In the genomic region with DNA sequence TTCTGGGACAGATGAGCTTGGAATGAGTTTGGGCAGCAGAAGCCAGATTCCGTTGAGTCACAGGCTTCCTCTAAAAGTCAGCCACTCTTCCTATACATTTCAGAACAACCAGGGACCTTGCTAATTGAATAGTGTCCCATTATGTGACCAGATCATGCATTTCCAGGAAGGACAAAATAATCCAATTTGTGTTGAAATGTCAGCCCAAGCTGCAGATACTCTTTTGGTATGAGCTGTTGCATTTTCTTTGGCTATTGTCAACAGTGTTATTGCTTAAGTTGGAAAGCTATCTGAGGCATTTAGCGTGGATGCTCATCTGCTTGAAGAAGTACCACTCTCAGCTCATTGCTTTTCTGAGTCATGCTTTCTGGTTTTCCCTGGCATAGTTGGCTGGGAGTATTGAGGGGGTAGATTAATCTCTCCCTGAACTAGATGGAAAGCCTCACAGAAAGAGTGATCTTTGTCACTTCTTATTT, we compare ENCODE assay signal across 18 cellular contexts.
DNase-seq lines count a peak whose midpoint lies in the region; ATAC-seq, FAIRE-seq and TF ChIP-seq lines count a peak whose summit lies in the region.
"Had no signal": no experiment of that assay in that cellular context is flagged by ENCODE, and none has a peak within 500 bp of the region (broad histone marks: within the 10 kb centered on the region; RNA-seq: fewer than 3 reads in every experiment).

No MANE protein-coding gene starts in this region.

- H3K27me3 ChIP-seq in AG04450 (ENCODE audit: control insufficient read depth, insufficient read depth, low read length), result peaks cover 13% of the 10 kb centered on the region
- H3K27me3 ChIP-seq in bronchial epithelial cell (ENCODE audit: control insufficient read depth, insufficient read depth, low read length), result no peaks in the 10 kb centered on the region
- H3K27me3 ChIP-seq in lung (ENCODE audit: control insufficient read depth, insufficient read depth), result no peaks in the 10 kb centered on the region
- H3K27me3 ChIP-seq in vagina, result no peaks in the 10 kb centered on the region
- H3K27me3 ChIP-seq: pancreas had no signal

- intact Hi-C loops in kidney (cut with DNase I), result no loop called here
- intact Hi-C loops in Right ventricle myocardium inferior (cut with DNase I), result no loop called here
- intact Hi-C loops in vagina (cut with DNase I), result no loop called here

- H3K9ac ChIP-seq in kidney (ENCODE audit: low read length in 2 of 2), result no peak overlapping the region

- no peak overlapping the region for H3K27ac ChIP-seq in AG04450 (ENCODE audit: low read depth, low read length)
- no peak overlapping the region for H3K27ac ChIP-seq in lung (ENCODE audit: low read depth in 1 of 2, low read length in 1 of 2)
- no peak overlapping the region for H3K27ac ChIP-seq in kidney (ENCODE audit: low read depth in 2 of 2, low read length in 2 of 2)
- H3K27ac ChIP-seq in vagina, result no peak overlapping the region
- H3K27ac ChIP-seq: pancreas had no signal

- no peak overlapping the region for H3K4me3 ChIP-seq in AG04450 (ENCODE audit: low read depth, low read length)
- no peak overlapping the region for H3K4me3 ChIP-seq in bronchial epithelial cell (ENCODE audit: low read depth, low read length)
- no peak overlapping the region for H3K4me3 ChIP-seq in lung
- no peak overlapping the region for H3K4me3 ChIP-seq in kidney (ENCODE audit: low read length in 2 of 2)
- H3K4me3 ChIP-seq in vagina, result no peak overlapping the region
- H3K4me3 ChIP-seq: pancreas had no signal

- TF ChIP-seq CTCF in AG04450 (IDR thresholded peaks at IDR 0.05; ENCODE audit: low read depth, low read length) (no peak), bronchial epithelial cell (IDR thresholded peaks at IDR 0.05; ENCODE audit: insufficient read depth, low read length, severe bottlenecking) (no peak), lung (IDR thresholded peaks at IDR 0.05; ENCODE audit: control extremely low read depth, extremely low read depth) (no peak), kidney (IDR thresholded peaks at IDR 0.05; ENCODE audit: borderline replicate concordance, extremely low read depth, insufficient read depth) (no peak), vagina (IDR thresholded peaks at IDR 0.05) (no peak)

- H3K36me3 ChIP-seq in bronchial epithelial cell (ENCODE audit: control insufficient read depth, insufficient read depth, low read length) (no peaks in the 10 kb centered on the region), lung (ENCODE audit: control insufficient read depth in 2 of 2, insufficient read depth in 2 of 2, low read length in 2 of 2) (no peaks in the 10 kb centered on the region), kidney (ENCODE audit: control insufficient read depth in 1 of 2, insufficient read depth in 2 of 2, low read length in 2 of 2) (no peaks in the 10 kb centered on the region), vagina (no peaks in the 10 kb centered on the region)
- H3K36me3 ChIP-seq: pancreas had no signal

- H3K9me3 ChIP-seq in AG04450 (ENCODE audit: control insufficient read depth, insufficient read depth, low read length), result no peaks in the 10 kb centered on the region
- H3K9me3 ChIP-seq in lung (ENCODE audit: control insufficient read depth in 2 of 2, insufficient read depth in 1 of 2, low read length in 1 of 2), result peaks cover 2 to 4% of the 10 kb centered on the region in 2 donors
- no peaks in the 10 kb centered on the region for H3K9me3 ChIP-seq in kidney (ENCODE audit: control insufficient read depth in 1 of 2, low read length in 2 of 2)
- no peaks in the 10 kb centered on the region for H3K9me3 ChIP-seq in vagina
- H3K9me3 ChIP-seq: pancreas had no signal

- POLR2A ChIA-PET in AG04450 (lab: Yijun Ruan, JAX), result no interaction called here

- CTCF ChIA-PET in AG04450 (lab: Charles Lee), result interaction anchor here (1.3 kb wide), 1 partner anchor 56 kb away, joined by 5 read pairs; no protein-coding TSS in a partner anchor

- no peak for FAIRE-seq in bronchial epithelial cell (lab: Jason Lieb, UNC)
- FAIRE-seq in kidney (lab: Jason Lieb, UNC), result no peak
- FAIRE-seq: GM18507, pancreas had no signal

- DNase-seq in AG04450 (ENCODE audit: low read depth, low spot score), result peak; percentile 20
- peak; percentile 68 for DNase-seq in HS-5 (ENCODE audit: low read depth)
- peak; percentile 4 for DNase-seq in bronchial epithelial cell (ENCODE audit: low read depth)
- no peak for DNase-seq in lung (ENCODE audit: low spot score)
- no peak for DNase-seq in kidney
- DNase-seq in Right ventricle myocardium inferior (ENCODE audit: missing footprints), result no peak
- DNase-seq in NCI-H2081 treated with DMSO at 0.1 percent for 48 hours (lab: John Stamatoyannopoulos, UW), result no peak
- no peak for DNase-seq in vagina (ENCODE audit: extremely low spot score in 2 of 2)
- DNase-seq: activated CD4-positive, alpha-beta T cell treated with anti-CD3 and anti-CD28 coated beads, Interleukin-2, amount 10 ng/mL, durations not matched to agents 24 days and 14 days; activated T-cell treated with anti-CD3 and anti-CD28 coated beads, Interleukin-2, amount 50 U/mL, for 72 hours; midbrain; NCI-H1105 treated with DMSO at 0.1 percent for 48 hours; OCI-M1; pancreas; stimulated activated CD8-positive, alpha-beta memory T cell treated with anti-CD3 and anti-CD28 coated beads, Interleukin-4, amount 100 ng/mL, for 48 hours; T-helper 2 cell had no signal

- ATAC-seq in lung (ENCODE audit: insufficient read depth, low FRiP score) (peak; percentile 22), Right ventricle myocardium inferior (no peak)
- ATAC-seq: activated T-cell treated with anti-CD3 and anti-CD28 coated beads, Interleukin-2, amount 50 U/mL, for 72 hours; HCT116 had no signal

- H3K4me1 ChIP-seq in lung (ENCODE audit: control insufficient read depth in 2 of 2, insufficient read depth in 2 of 2, low read length in 2 of 2) (peaks cover 0 to 2% of the 10 kb centered on the region in 2 donors), kidney (ENCODE audit: control insufficient read depth in 1 of 2, insufficient read depth in 1 of 2, low read depth in 1 of 2, low read length in 2 of 2) (no peaks in the 10 kb centered on the region), vagina (peaks cover 10% of the 10 kb centered on the region)
- H3K4me1 ChIP-seq: pancreas had no signal

- WGBS in lung, 2 donors, result 68 to 82% methylated on average over 2 of the region's 2 CpGs

- TF ChIP-seq POLR2A in vagina (IDR thresholded peaks at IDR 0.05), result no peak

Comparison
In these comparisons a context has a peak if more than half of its experiments do, and no peak if none do; other contexts are left out.
1. DNase-seq: peak in AG04450 (single experiment), HS-5 (single experiment) and bronchial epithelial cell (single experiment); none in lung (single experiment), kidney (single experiment), Right ventricle myocardium inferior (single experiment), NCI-H2081 treated with DMSO at 0.1 percent for 48 hours (single experiment) and vagina (0 of 2).